13 cellular contexts compared by ENCODE assay signal in the genomic region with DNA sequence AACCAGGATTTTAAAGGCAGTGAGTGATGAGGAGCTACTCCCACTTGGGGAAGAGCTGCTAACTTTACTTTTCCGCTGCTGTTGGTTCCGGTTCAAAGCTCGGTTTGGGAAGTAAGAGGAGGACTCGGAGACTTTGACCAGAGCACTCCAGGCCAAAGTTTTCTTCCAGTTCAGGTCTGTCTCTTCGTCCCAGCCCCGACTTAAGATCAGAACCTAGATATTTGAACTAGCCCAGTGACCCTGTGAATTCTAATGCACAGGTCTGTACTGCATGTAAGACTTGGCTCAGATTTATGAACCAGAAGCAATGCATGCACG. TPM values are rescaled to one million over a fixed set of nuclear protein-coding genes. Genes with fewer than 3 reads are reported as not detected.
DNase-seq lines count a peak whose midpoint lies in the region; ATAC-seq, FAIRE-seq and TF ChIP-seq lines count a peak whose summit lies in the region.
"Had no signal": no experiment of that assay in that cellular context is flagged by ENCODE, and none has a peak within 500 bp of the region (broad histone marks: within the 10 kb centered on the region; RNA-seq: fewer than 3 reads in every experiment).

No MANE protein-coding gene starts in this region.

- peaks cover 54% of the 10 kb centered on the region for H3K36me3 Mint-ChIP-seq in astrocyte (ENCODE audit: low read depth, unreplicated experiment)

- no peaks in the 10 kb centered on the region for H3K27me3 Mint-ChIP-seq in astrocyte (ENCODE audit: low read depth, unreplicated experiment)

- intact Hi-C loops in right cardiac atrium (cut with DNase I) = loop anchor here (5.0 to 10.0 kb wide), 7 partner anchors 64 to 106 kb away; no protein-coding TSS in a partner anchor
- intact Hi-C loops in pancreas (cut with DNase I) = no loop called here

- no peak for TF ChIP-seq RAD21 in A549 (conservative IDR thresholded peaks at IDR 0.05 in 1 of 2, IDR thresholded peaks at IDR 0.05 in 1 of 2)

- H3K79me2 ChIP-seq in astrocyte (ENCODE audit: insufficient read depth, low read length) = peaks cover 96% of the 10 kb centered on the region

- TF ChIP-seq CTCF in A549 (IDR thresholded peaks at IDR 0.05) (no peak), astrocyte (IDR thresholded peaks at IDR 0.05; ENCODE audit: insufficient read depth, low read depth, low read length) (no peak), pancreas (IDR thresholded peaks at IDR 0.05) (no peak)

- POLR2A ChIA-PET in A549 (lab: Yijun Ruan, JAX) = interaction anchor here (1.3 kb wide), 1 partner anchor 406 kb away, joined by 3 read pairs; no protein-coding TSS in a partner anchor

- TF ChIP-seq EP300 in A549 (IDR thresholded peaks at IDR 0.05) = no peak

- peak overlapping the region; percentile 98 for H3K27ac Mint-ChIP-seq in astrocyte (ENCODE audit: unreplicated experiment)
- H3K27ac Mint-ChIP-seq: activated T-helper 2 cell treated with anti-CD3 and anti-CD28 coated beads, Interferon-gamma antibody, Interleukin-2, Interleukin-4, amounts not matched to agents 10 μg/mL and 5 μg/mL and 100 μg/mL, durations not matched to agents 14 hours and 24 hours and 36 hours had no signal

- FAIRE-seq in A549 (lab: Jason Lieb, UNC) (no peak), astrocyte (lab: Jason Lieb, UNC) (no peak), pancreas (lab: Jason Lieb, UNC) (no peak)

- peak overlapping the region; percentile 99 for H3K4me3 Mint-ChIP-seq in astrocyte (ENCODE audit: unreplicated experiment)

- H3K9me3 ChIP-seq in A549 (no peaks in the 10 kb centered on the region), astrocyte (ENCODE audit: insufficient read depth, low read depth, low read length) (no peaks in the 10 kb centered on the region), right cardiac atrium (ENCODE audit: control insufficient read depth, low read length) (no peaks in the 10 kb centered on the region), pancreas (no peaks in the 10 kb centered on the region)

- H3K4me1 Mint-ChIP-seq in astrocyte (ENCODE audit: low read depth, unreplicated experiment) = peaks cover 45% of the 10 kb centered on the region

- H3K4me1 ChIP-seq in A549 (peaks cover 59% of the 10 kb centered on the region), astrocyte (ENCODE audit: insufficient read depth, low read length) (peaks cover 60% of the 10 kb centered on the region), right cardiac atrium (ENCODE audit: control insufficient read depth, insufficient read depth, low read length) (peaks cover 29% of the 10 kb centered on the region), pancreas (no peaks in the 10 kb centered on the region)

- peak overlapping the region in 1 of 2 experiments; percentile 97; a peak in 2 of 6 replicates for H3K27ac ChIP-seq in A549
- H3K27ac ChIP-seq in astrocyte (ENCODE audit: low read depth, low read length) = peak overlapping the region; percentile 87
- peak overlapping the region; percentile 33 for H3K27ac ChIP-seq in right cardiac atrium (ENCODE audit: low read length)
- peak overlapping the region in 2 of 4 donors; percentile 48 to 70 for H3K27ac ChIP-seq in pancreas

- no peaks in the 10 kb centered on the region for H3K9me3 Mint-ChIP-seq in astrocyte (ENCODE audit: unreplicated experiment)
- H3K9me3 Mint-ChIP-seq: activated T-helper 2 cell treated with anti-CD3 and anti-CD28 coated beads, Interferon-gamma antibody, Interleukin-2, Interleukin-4, amounts not matched to agents 10 μg/mL and 5 μg/mL and 100 μg/mL, durations not matched to agents 14 hours and 24 hours and 36 hours had no signal

- DNase-seq in A549 (ENCODE audit: low read depth in 1 of 2, low spot score in 1 of 2) (no peak), astrocyte (ENCODE audit: low read depth) (no peak), right cardiac atrium (no peak), pancreas (no peak), NCI-H2081 (lab: John Stamatoyannopoulos, UW) (no peak), cerebellum (ENCODE audit: low spot score) (no peak), retina (no peak)
- DNase-seq: effector memory CD4-positive, alpha-beta T cell; GF-D8; midbrain; NCI-H748 treated with DMSO at 0.1 percent for 48 hours had no signal

- no peak overlapping the region for H2AFZ ChIP-seq in astrocyte (ENCODE audit: low read depth, low read length)

- H3K4me2 ChIP-seq in A549 (peak overlapping the region; percentile 78), astrocyte (ENCODE audit: low read length) (peak overlapping the region; percentile 98)

- peak overlapping the region; percentile 97 for H3K9ac ChIP-seq in astrocyte (ENCODE audit: low read length)

- TF ChIP-seq POLR2A in A549 (IDR thresholded peaks at IDR 0.05; ENCODE audit: low read length) = no peak

- peaks cover 57% of the 10 kb centered on the region for H4K20me1 ChIP-seq in astrocyte (ENCODE audit: insufficient read depth, low read length)

- peak overlapping the region; percentile 92 for H3K4me3 ChIP-seq in A549
- H3K4me3 ChIP-seq in astrocyte (ENCODE audit: insufficient read depth, low read depth, low read length) = peak overlapping the region; percentile 95
- H3K4me3 ChIP-seq in right cardiac atrium (ENCODE audit: low read length) = peak overlapping the region; percentile 78
- H3K4me3 ChIP-seq in pancreas = peak overlapping the region; percentile 10 to 65 (median 54)

- CTCF ChIA-PET in A549 (lab: Yijun Ruan, JAX) = interaction anchor here (0.6 to 2.0 kb wide), 3 partner anchors 13 to 29 kb away, joined by 3 to 7 read pairs (median 5); no protein-coding TSS in a partner anchor

- H3K36me3 ChIP-seq in astrocyte (ENCODE audit: insufficient read depth, low read length) (peaks cover 17% of the 10 kb centered on the region), pancreas (no peaks in the 10 kb centered on the region)

- no peak for ATAC-seq in A549
- no peak for ATAC-seq in right cardiac atrium
- ATAC-seq in pancreas = no peak
- ATAC-seq in GM21737 (IDR thresholded peaks at IDR 0.05; ENCODE audit: unreplicated experiment) = no peak

- WGBS in A549 (ENCODE audit: missing lambda C conversion rate) = 81% methylated on average over 6 of the region's 7 CpGs
- 17% methylated on average over 7 of the region's 7 CpGs for WGBS in right cardiac atrium
- WGBS in pancreas, 2 donors = 27 to 37% methylated on average over 7 of the region's 7 CpGs

- H3K27me3 ChIP-seq in astrocyte (ENCODE audit: insufficient read depth, low read length) (no peaks in the 10 kb centered on the region), right cardiac atrium (ENCODE audit: control insufficient read depth, insufficient read depth) (no peaks in the 10 kb centered on the region), pancreas (peaks cover 0 to 6% (median 2%) of the 10 kb centered on the region in 4 donors)

TF ChIP-seq in A549, 52 proteins besides CTCF, POLR2A, EP300 and RAD21:
- TF ChIP-seq, protein P1, sequence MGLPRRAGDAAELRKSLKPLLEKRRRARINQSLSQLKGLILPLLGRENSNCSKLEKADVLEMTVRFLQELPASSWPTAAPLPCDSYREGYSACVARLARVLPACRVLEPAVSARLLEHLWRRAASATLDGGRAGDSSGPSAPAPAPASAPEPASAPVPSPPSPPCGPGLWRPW (IDR thresholded peaks at IDR 0.05) = no peak

RNA-seq across cellular contexts. Expression of a gene that starts 2.0 kb away (rescaled TPM):
- polyA plus RNA-seq in A549 (2011; rRNA removed) = 36.2 and 46.9 TPM in 2 replicates
- 54.3 and 88.3 TPM in 2 replicates for polyA plus RNA-seq in A549 (2012; cell fraction: cytosol; rRNA removed)
- 415 and 541 TPM in 2 replicates for polyA plus RNA-seq in A549 (2012; cell fraction: nucleus; rRNA removed)
- 112 to 122 TPM (median 119 TPM) in 3 replicates for polyA plus RNA-seq in A549 (2017; fragmentation: RNase III; extraction: RNeasy Plus Mini Kit Qiagen cat#74134 plus additional on column Dnase treatment)
- polyA minus RNA-seq in A549 (2011; rRNA and poly(A)+ RNA removed) = 56.5 and 110 TPM in 2 replicates
- total RNA-seq in astrocyte = 1,414 and 1,647 TPM in 2 replicates
- 100 to 1,000 TPM in 3 of 4 donors, 10 to 100 TPM in 1; 84.7 to 268 (median 123) TPM for total RNA-seq in right cardiac atrium
- 101 TPM for polyA plus RNA-seq in right cardiac atrium
- total RNA-seq in pancreas = 100 to 1,000 TPM in 1 of 6 donors, 10 to 100 TPM in 5; 18.4 to 130 (median 46.9) TPM
- 10 to 100 TPM; 37.0 to 46.6 TPM for polyA plus RNA-seq in pancreas
- total RNA-seq in cerebellum = 164 TPM
- total RNA-seq: activated T-helper 2 cell treated with anti-CD3 and anti-CD28 coated beads, Interferon-gamma antibody, Interleukin-2, Interleukin-4, amounts not matched to agents 10 μg/mL and 5 μg/mL and 100 μg/mL, durations not matched to agents 14 hours and 24 hours and 36 hours had no signal

RNA-seq across cellular contexts. Expression of a gene that starts 2.2 kb away (rescaled TPM):
- polyA plus RNA-seq in A549 (2011; rRNA removed) (23.8 and 24.3 TPM in 2 replicates), A549 (2017; fragmentation: RNase III; extraction: RNeasy Plus Mini Kit Qiagen cat#74134 plus additional on column Dnase treatment) (70.9 to 71.4 TPM (median 71.3 TPM) in 3 replicates), right cardiac atrium (69.8 TPM), pancreas (10 to 100 TPM; 22.5 to 35.0 TPM)
- polyA plus RNA-seq in A549 (2012; cell fraction: cytosol; rRNA removed) = 12.5 and 16.6 TPM in 2 replicates
- polyA plus RNA-seq in A549 (2012; cell fraction: nucleus; rRNA removed) = 47.7 and 57.6 TPM in 2 replicates
- polyA minus RNA-seq in A549 (2011; rRNA and poly(A)+ RNA removed) = 32.9 and 42.4 TPM in 2 replicates
- total RNA-seq in astrocyte (2,489 and 3,103 TPM in 2 replicates), right cardiac atrium (100 to 1,000 TPM in 3 of 4 donors, 10 to 100 TPM in 1; 91.9 to 267 (median 118) TPM), pancreas (100 to 1,000 TPM in 2 of 6 donors, 10 to 100 TPM in 4; 20.7 to 167 (median 51.7) TPM), cerebellum (151 TPM)
- total RNA-seq: activated T-helper 2 cell treated with anti-CD3 and anti-CD28 coated beads, Interferon-gamma antibody, Interleukin-2, Interleukin-4, amounts not matched to agents 10 μg/mL and 5 μg/mL and 100 μg/mL, durations not matched to agents 14 hours and 24 hours and 36 hours had no signal

Comparison
In these comparisons a context has a peak if more than half of its experiments do, and no peak if none do; other contexts are left out.
1. intact Hi-C loops: an anchor here in right cardiac atrium (5.0 to 10.0 kb wide); none called in pancreas.